ENCODE assay signal across 10 cellular contexts in the genomic region with DNA sequence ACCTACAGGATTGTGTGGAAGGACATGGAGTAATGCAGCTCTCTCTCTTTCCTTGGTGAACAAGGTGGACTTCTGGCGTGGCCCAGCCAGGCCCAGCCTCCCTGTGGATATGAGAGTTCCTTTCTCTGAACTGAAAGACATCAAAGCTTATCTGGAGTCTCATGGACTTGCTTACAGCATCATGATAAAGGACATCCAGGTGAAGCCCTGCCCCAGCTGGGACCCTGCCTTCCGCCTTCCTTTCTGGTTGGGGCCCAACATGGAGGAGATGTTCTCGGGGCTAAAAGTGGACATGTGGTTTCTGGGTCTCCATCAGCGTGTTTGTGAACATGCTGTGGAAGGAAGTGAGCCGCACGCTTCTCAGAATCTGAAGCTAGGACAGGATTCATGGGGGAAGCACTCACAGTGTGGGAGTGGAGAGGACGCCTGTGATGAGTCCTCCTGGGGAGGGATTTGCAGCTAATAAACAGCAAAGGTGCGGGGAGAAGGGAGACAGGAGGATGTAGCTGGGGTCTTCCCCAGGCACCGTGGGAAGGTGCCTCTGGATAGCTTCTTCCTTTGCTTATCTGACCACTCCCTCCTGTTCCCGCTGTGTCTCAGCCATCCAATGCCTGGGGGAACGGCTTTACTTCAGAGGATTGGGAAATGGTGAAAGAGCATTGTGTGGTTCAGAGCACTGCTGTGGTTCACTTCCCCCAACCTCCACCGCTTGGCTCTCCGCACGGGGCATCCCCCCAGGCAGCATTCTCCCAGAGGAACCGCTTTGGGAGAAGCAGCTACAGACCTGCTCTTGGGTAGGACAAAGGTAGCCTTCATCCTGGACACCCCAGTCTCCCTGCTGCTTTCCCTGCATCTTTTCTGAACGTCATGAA. TPM values are rescaled to one million over a fixed set of nuclear protein-coding genes. Genes with fewer than 3 reads are reported as not detected.
DNase-seq lines count a peak whose midpoint lies in the region; ATAC-seq, FAIRE-seq and TF ChIP-seq lines count a peak whose summit lies in the region.
"Had no signal": no experiment of that assay in that cellular context is flagged by ENCODE, and none has a peak within 500 bp of the region (broad histone marks: within the 10 kb centered on the region; RNA-seq: fewer than 3 reads in every experiment).

No MANE protein-coding gene starts in this region.

- POLR2A ChIA-PET in WTC11 (lab: Charles Lee): no interaction called here

- no peak overlapping the region for H3K4me3 Mint-ChIP-seq in WTC11
- H3K4me3 Mint-ChIP-seq in activated CD8-positive, alpha-beta memory T cell treated with anti-CD3 and anti-CD28 coated beads, Interleukin-2, amount 10 ng/mL, durations not matched to agents 7 days and 5 days: no peak overlapping the region

- H3K27ac ChIP-seq in right atrium auricular region: peak overlapping the region; percentile 16 to 24
- peak overlapping the region in 3 of 4 donors; percentile 4 to 83 (median 48) for H3K27ac ChIP-seq in tibial nerve

- H3K36me3 Mint-ChIP-seq in WTC11: no peaks in the 10 kb centered on the region
- H3K36me3 Mint-ChIP-seq in activated CD8-positive, alpha-beta memory T cell treated with anti-CD3 and anti-CD28 coated beads, Interleukin-2, amount 10 ng/mL, durations not matched to agents 7 days and 5 days: no peaks in the 10 kb centered on the region

- ATAC-seq in WTC11: peak; percentile 27
- ATAC-seq in activated CD8-positive, alpha-beta memory T cell treated with anti-CD3 and anti-CD28 coated beads, Interleukin-2, amount 10 ng/mL, durations not matched to agents 7 days and 5 days: no peak
- no peak for ATAC-seq in GM21447 (IDR thresholded peaks at IDR 0.05; ENCODE audit: unreplicated experiment)

- peak; percentile 12 for DNase-seq in SKM-1 (lab: John Stamatoyannopoulos, UW; ENCODE audit: unreplicated experiment)
- no peak for DNase-seq in SKM-1 treated with dmso at 0.1 percent for 144 hours (lab: John Stamatoyannopoulos, UW; ENCODE audit: unreplicated experiment)
- DNase-seq in WTC11 (ENCODE audit: low spot score): no peak
- DNase-seq in right atrium auricular region (ENCODE audit: low spot score): no peak
- no peak for DNase-seq in tibial nerve (ENCODE audit: low spot score in 2 of 2)
- no peak for DNase-seq in activated CD8-positive, alpha-beta memory T cell treated with anti-CD3 and anti-CD28 coated beads, Interleukin-2, amount 10 ng/mL, durations not matched to agents 7 days and 5 days
- DNase-seq in H54 (ENCODE audit: insufficient read length, low spot score): no peak
- DNase-seq: SHP77 had no signal

- H3K4me1 Mint-ChIP-seq in WTC11: peaks cover 44% of the 10 kb centered on the region
- peaks cover 16% of the 10 kb centered on the region for H3K4me1 Mint-ChIP-seq in activated CD8-positive, alpha-beta memory T cell treated with anti-CD3 and anti-CD28 coated beads, Interleukin-2, amount 10 ng/mL, durations not matched to agents 7 days and 5 days

- no peaks in the 10 kb centered on the region for H3K9me3 Mint-ChIP-seq in WTC11
- H3K9me3 Mint-ChIP-seq in activated CD8-positive, alpha-beta memory T cell treated with anti-CD3 and anti-CD28 coated beads, Interleukin-2, amount 10 ng/mL, durations not matched to agents 7 days and 5 days (ENCODE audit: low read depth): no peaks in the 10 kb centered on the region

- TF ChIP-seq POLR2A in tibial nerve (IDR thresholded peaks at IDR 0.05) (no peak), H54 (IDR thresholded peaks at IDR 0.05; ENCODE audit: low read depth, low read length) (no peak)

- H3K27me3 ChIP-seq in right atrium auricular region (no peaks in the 10 kb centered on the region), tibial nerve (no peaks in the 10 kb centered on the region)

- H3K9me3 ChIP-seq in right atrium auricular region (no peaks in the 10 kb centered on the region), tibial nerve (no peaks in the 10 kb centered on the region)

- H3K27me3 Mint-ChIP-seq in WTC11 (ENCODE audit: low read depth): no peaks in the 10 kb centered on the region; the same call in 1 of the 2 replicates
- H3K27me3 Mint-ChIP-seq in activated CD8-positive, alpha-beta memory T cell treated with anti-CD3 and anti-CD28 coated beads, Interleukin-2, amount 10 ng/mL, durations not matched to agents 7 days and 5 days: peaks cover 10% of the 10 kb centered on the region

- CTCF ChIA-PET in WTC11 (lab: Charles Lee): interaction anchor here (0.6 to 0.7 kb wide), 2 partner anchors 13 to 32 kb away, joined by 3 read pairs; no protein-coding TSS in a partner anchor
- CTCF ChIA-PET in activated CD8-positive, alpha-beta memory T cell treated with anti-CD3 and anti-CD28 coated beads, Interleukin-2, amount 10 ng/mL, durations not matched to agents 7 days and 5 days (lab: Charles Lee): no interaction called here

- FAIRE-seq in H54 (lab: Jason Lieb, UNC): no peak

- peaks cover 0 to 18% of the 10 kb centered on the region in 2 donors for H3K4me1 ChIP-seq in right atrium auricular region
- H3K4me1 ChIP-seq in tibial nerve: peaks cover 0 to 32% (median 13%) of the 10 kb centered on the region in 4 donors

- no peak for TF ChIP-seq EP300 in tibial nerve (IDR thresholded peaks at IDR 0.05)

- WGBS in tibial nerve, 2 donors: 73 to 75% methylated on average over 15 to 16 of the region's 16 CpGs

- no peak overlapping the region for H3K27ac Mint-ChIP-seq in WTC11
- no peak overlapping the region for H3K27ac Mint-ChIP-seq in activated CD8-positive, alpha-beta memory T cell treated with anti-CD3 and anti-CD28 coated beads, Interleukin-2, amount 10 ng/mL, durations not matched to agents 7 days and 5 days

- TF ChIP-seq CTCF in WTC11 (IDR thresholded peaks at IDR 0.05) (no peak), right atrium auricular region (IDR thresholded peaks at IDR 0.05) (no peak), tibial nerve (IDR thresholded peaks at IDR 0.05) (no peak)

- no peaks in the 10 kb centered on the region for H3K36me3 ChIP-seq in right atrium auricular region
- no peaks in the 10 kb centered on the region for H3K36me3 ChIP-seq in tibial nerve

- no peak overlapping the region for H3K4me3 ChIP-seq in right atrium auricular region
- no peak overlapping the region for H3K4me3 ChIP-seq in tibial nerve

TF ChIP-seq in WTC11, 78 proteins besides CTCF, POLR2A, EP300 and RAD21:
- TF ChIP-seq, protein P1, sequence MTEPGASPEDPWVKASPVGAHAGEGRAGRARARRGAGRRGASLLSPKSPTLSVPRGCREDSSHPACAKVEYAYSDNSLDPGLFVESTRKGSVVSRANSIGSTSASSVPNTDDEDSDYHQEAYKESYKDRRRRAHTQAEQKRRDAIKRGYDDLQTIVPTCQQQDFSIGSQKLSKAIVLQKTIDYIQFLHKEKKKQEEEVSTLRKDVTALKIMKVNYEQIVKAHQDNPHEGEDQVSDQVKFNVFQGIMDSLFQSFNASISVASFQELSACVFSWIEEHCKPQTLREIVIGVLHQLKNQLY (CRISPR knock-in tag; IDR thresholded peaks at IDR 0.05): 0 out of 2 replicates have a peak, but pooled peaks have one; percentile 61
- TF ChIP-seq SOX15 (CRISPR knock-in tag; IDR thresholded peaks at IDR 0.05): no peak

RNA-seq across cellular contexts. Expression of a gene that starts 5.5 kb away (rescaled TPM):
- total RNA-seq in WTC11 (2021): not detected in 3 replicates
- not detected for total RNA-seq in right atrium auricular region
- not detected for total RNA-seq in tibial nerve
- total RNA-seq in activated CD8-positive, alpha-beta memory T cell treated with anti-CD3 and anti-CD28 coated beads, Interleukin-2, amount 10 ng/mL, durations not matched to agents 7 days and 5 days: 1 to 10 TPM; 3.4 to 4.0 TPM
- total RNA-seq: mononuclear cell had no signal

RNA-seq across cellular contexts. Expression of a gene that starts 30.1 kb away (rescaled TPM):
- total RNA-seq in WTC11 (2021) (7.9 to 14.0 TPM (median 8.9 TPM) in 3 replicates), right atrium auricular region (not detected), tibial nerve (10 to 100 TPM in 1 of 4 donors, 1 to 10 TPM in 3; 2.9 to 37.8 (median 6.3) TPM)
- not detected for total RNA-seq in activated CD8-positive, alpha-beta memory T cell treated with anti-CD3 and anti-CD28 coated beads, Interleukin-2, amount 10 ng/mL, durations not matched to agents 7 days and 5 days
- total RNA-seq: mononuclear cell had no signal

RNA-seq across cellular contexts. Expression of a gene that starts 57.2 kb away (rescaled TPM):
- total RNA-seq in WTC11 (2021) (0.11 TPM in 2 of 3 replicates, not detected in the other), right atrium auricular region (1 to 10 TPM; 2.0 to 6.0 TPM), tibial nerve (1 to 10 TPM in 1 of 4 donors, not detected in 3; 5.4 TPM)
- total RNA-seq in activated CD8-positive, alpha-beta memory T cell treated with anti-CD3 and anti-CD28 coated beads, Interleukin-2, amount 10 ng/mL, durations not matched to agents 7 days and 5 days: not detected
